Comparison of ENCODE assay signal across 7 cellular contexts in the genomic region with DNA sequence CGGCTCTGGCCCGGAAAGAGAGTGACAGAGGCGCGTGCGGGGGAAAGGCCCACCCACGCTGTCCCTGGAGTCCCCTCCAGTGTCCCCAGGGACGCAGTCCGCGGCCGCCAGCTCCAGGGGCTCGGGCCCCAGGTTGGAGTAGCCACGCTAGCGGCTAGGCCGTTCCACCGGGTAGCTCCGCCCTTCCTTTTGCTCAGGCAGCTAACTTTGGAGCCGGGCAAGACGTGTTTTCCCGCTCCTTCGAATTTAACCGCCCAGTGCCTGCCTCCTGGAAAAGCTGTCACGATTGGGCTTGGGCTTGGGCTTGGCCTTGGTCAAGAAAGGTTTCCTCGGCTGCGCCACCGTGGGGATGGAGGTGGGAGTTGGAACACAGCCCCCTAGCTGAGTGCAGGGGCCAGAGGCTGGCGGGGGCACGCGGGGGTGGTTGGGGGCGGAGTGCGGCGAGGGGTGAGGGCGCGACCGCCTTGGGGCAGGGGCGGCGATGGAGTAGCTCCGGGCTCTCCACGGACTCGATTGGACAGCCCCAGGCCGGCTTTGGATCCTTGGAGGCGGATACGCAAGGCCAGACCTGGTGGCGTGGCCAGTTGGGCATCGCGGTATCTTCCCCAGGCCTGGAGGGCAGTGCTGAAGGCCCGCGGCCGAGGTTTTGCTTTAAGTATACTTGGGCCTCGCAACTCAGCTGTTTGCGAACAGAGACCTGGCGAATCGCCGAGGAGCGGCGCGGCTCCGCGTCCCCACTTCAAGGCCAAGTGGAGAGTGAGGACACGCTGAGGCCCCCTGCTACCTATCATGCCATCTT. TPM values are rescaled to one million over a fixed set of nuclear protein-coding genes. Genes with fewer than 3 reads are reported as not detected.
DNase-seq lines count a peak whose midpoint lies in the region; ATAC-seq and TF ChIP-seq lines count a peak whose summit lies in the region.

No MANE protein-coding gene starts in this region.

- H3K27me3 Mint-ChIP-seq in H9 (ENCODE audit: low read depth) (peaks cover 98% of the 10 kb centered on the region), neural progenitor cell (ENCODE audit: insufficient read depth, low read depth) (peaks cover 81% of the 10 kb centered on the region)

- peak; percentile 22; the same call in 2 of the 3 replicates for TF ChIP-seq CTCF in H9 (conservative IDR thresholded peaks at IDR 0.05)
- peak; percentile 3 for TF ChIP-seq CTCF in neural progenitor cell (IDR thresholded peaks at IDR 0.05)

- H3T11ph ChIP-seq in H9 (ENCODE audit: low read length): no peak overlapping the region

- H2BK120ac ChIP-seq in H9 (ENCODE audit: low read depth, low read length, poor library complexity, severe bottlenecking): no peak overlapping the region

- peak; percentile 33 for ATAC-seq in esophagus mucosa

- no peak overlapping the region for H2AFZ ChIP-seq in H9 (ENCODE audit: low read length)
- no peak overlapping the region for H2AFZ ChIP-seq in neural progenitor cell (replicated peaks)

- peak overlapping the region; percentile 62 to 89 for H3K4me3 Mint-ChIP-seq in H9
- H3K4me3 Mint-ChIP-seq in neural progenitor cell: peak overlapping the region; percentile 80

- peaks cover 50 to 60% of the 10 kb centered on the region in 2 experiments for H3K4me1 Mint-ChIP-seq in H9
- peaks cover 20% of the 10 kb centered on the region for H3K4me1 Mint-ChIP-seq in neural progenitor cell

- no peak overlapping the region for H2AK5ac ChIP-seq in H9 (ENCODE audit: insufficient read length, low read length)

- H3K4me3 ChIP-seq in neural progenitor cell: peak overlapping the region; percentile 43

- DNase-seq in H9 (peak; percentile 75), RPMI7951 (ENCODE audit: low read depth) (peak; percentile 51), neural progenitor cell (ENCODE audit: low spot score) (peak; percentile 75), A172 (ENCODE audit: low spot score) (no peak), SKM-1 (lab: John Stamatoyannopoulos, UW; ENCODE audit: unreplicated experiment) (no peak)
- DNase-seq in stimulated activated CD4-positive, alpha-beta T cell treated with anti-CD3 and anti-CD28 coated beads, Interleukin-2, amount 100 ng/mL, for 24 hours: no peak

- H2BK5ac ChIP-seq in H9 (ENCODE audit: insufficient read length, low read length): no peak overlapping the region

- no peaks in the 10 kb centered on the region for H3K9me3 ChIP-seq in H9 (ENCODE audit: control insufficient read depth, low read depth, low read length)
- H3K9me3 ChIP-seq in neural progenitor cell (ENCODE audit: low read depth): no peaks in the 10 kb centered on the region

- peaks cover 59% of the 10 kb centered on the region for H3K23me2 ChIP-seq in H9 (ENCODE audit: insufficient read length, low read depth, low read length, poor library complexity, severe bottlenecking)

- H2BK20ac ChIP-seq in H9 (ENCODE audit: low read depth, low read length, poor library complexity, severe bottlenecking): no peak overlapping the region

- H3K79me2 ChIP-seq in H9 (ENCODE audit: insufficient read depth, low read length): no peaks in the 10 kb centered on the region
- H3K79me2 ChIP-seq in neural progenitor cell (ENCODE audit: low read depth): no peaks in the 10 kb centered on the region

- H3K27ac Mint-ChIP-seq in H9 (no peak overlapping the region), neural progenitor cell (no peak overlapping the region)

- H3K27me3 ChIP-seq in H9 (ENCODE audit: insufficient read depth, low read length) (peaks cover 42% of the 10 kb centered on the region), neural progenitor cell (peaks cover 100% of the 10 kb centered on the region)

- WGBS in H9 (ENCODE audit: extremely low coverage, insufficient read length, low lambda C conversion rate): no CpG with 5 or more reads among the region's 59 CpGs

- no peak overlapping the region for H4K91ac ChIP-seq in H9 (ENCODE audit: insufficient read length, low read depth, low read length)

- H2BK12ac ChIP-seq in H9 (ENCODE audit: insufficient read length, low read depth, low read length): no peak overlapping the region

- no peaks in the 10 kb centered on the region for H4K20me1 ChIP-seq in H9 (ENCODE audit: control insufficient read depth, insufficient read depth, insufficient read length)
- peaks cover 85% of the 10 kb centered on the region for H4K20me1 ChIP-seq in neural progenitor cell (ENCODE audit: low read depth)

- no peak overlapping the region for H4K8ac ChIP-seq in H9 (replicated peaks; ENCODE audit: insufficient read length, low read depth, low read length)

- H3K23ac ChIP-seq in H9 (ENCODE audit: insufficient read length, low read depth, low read length): no peak overlapping the region

- no peak overlapping the region for H2BK15ac ChIP-seq in H9 (ENCODE audit: low read depth, low read length)

- H3K18ac ChIP-seq in H9 (ENCODE audit: insufficient read length, low read depth, low read length): peak overlapping the region; percentile 43

- no peaks in the 10 kb centered on the region; the same call in 1 of the 2 replicates for H3K4me1 ChIP-seq in H9 (ENCODE audit: insufficient read depth, low read length)
- H3K4me1 ChIP-seq in neural progenitor cell: peaks cover 53% of the 10 kb centered on the region

- no peak overlapping the region for H3K4ac ChIP-seq in H9 (ENCODE audit: low read depth, low read length)

- no peak overlapping the region for H4K5ac ChIP-seq in H9 (ENCODE audit: insufficient read length, low read depth, low read length)

- H3K14ac ChIP-seq in H9 (ENCODE audit: insufficient read depth, low read length): peak overlapping the region; percentile 69

- H3K9ac ChIP-seq in H9 (ENCODE audit: extremely low read depth, insufficient read length, low read length) (no peak overlapping the region), neural progenitor cell (no peak overlapping the region)

- no peaks in the 10 kb centered on the region for H3K36me3 Mint-ChIP-seq in H9 (ENCODE audit: insufficient read depth in 1 of 3, low read depth in 3 of 3)
- H3K36me3 Mint-ChIP-seq in neural progenitor cell: no peaks in the 10 kb centered on the region

- peaks cover 62% of the 10 kb centered on the region for H3F3A ChIP-seq in neural progenitor cell (ENCODE audit: low read depth)

- H3K9me3 Mint-ChIP-seq in H9 (no peaks in the 10 kb centered on the region; a peak in 2 of 5 replicates), neural progenitor cell (peaks cover 4% of the 10 kb centered on the region)

- peak overlapping the region; percentile 89 for H3K4me2 ChIP-seq in H9 (ENCODE audit: insufficient read depth, insufficient read length, low read length)
- peak overlapping the region; percentile 85 for H3K4me2 ChIP-seq in neural progenitor cell

- no peak overlapping the region for H3K56ac ChIP-seq in H9 (ENCODE audit: insufficient read length, low read depth, low read length)

- no peak overlapping the region for H3K27ac ChIP-seq in H9 (ENCODE audit: insufficient read length, low read depth, low read length)
- no peak overlapping the region for H3K27ac ChIP-seq in neural progenitor cell

- H3K79me1 ChIP-seq in H9 (ENCODE audit: insufficient read depth, low read depth, low read length, poor library complexity, severe bottlenecking): no peaks in the 10 kb centered on the region

- H3K36me3 ChIP-seq in neural progenitor cell: no peaks in the 10 kb centered on the region

RNA-seq across cellular contexts. Expression of gene LINC00237, which starts 4.5 kb away (rescaled TPM):
- 0.24 and 0.90 TPM in 2 replicates for total RNA-seq in H9 (2021)
- not detected in 2 replicates for total RNA-seq in RPMI7951 (2014; rRNA removed; shearing (Covaris generic))
- total RNA-seq in esophagus mucosa: not detected
- total RNA-seq in neural progenitor cell (ENCODE audit: low replicate concordance): not detected in 2 replicates
- not detected in 2 replicates for total RNA-seq in A172 (2014; rRNA removed; shearing (Covaris generic))

RNA-seq across cellular contexts. Expression of gene KIZ, which starts 24.2 kb away (rescaled TPM):
- total RNA-seq in H9 (2021): 29.3 and 41.0 TPM in 2 replicates
- 13.0 and 15.7 TPM in 2 replicates for total RNA-seq in RPMI7951 (2014; rRNA removed; shearing (Covaris generic))
- 17.7 TPM for total RNA-seq in esophagus mucosa
- total RNA-seq in neural progenitor cell (ENCODE audit: low replicate concordance): 40.5 and 60.0 TPM in 2 replicates
- total RNA-seq in A172 (2014; rRNA removed; shearing (Covaris generic)): 17.0 and 20.7 TPM in 2 replicates

Comparison
In these comparisons a context has a peak if more than half of its experiments do, and no peak if none do; other contexts are left out.
1. DNase-seq: peak in H9 (single experiment), RPMI7951 (single experiment) and neural progenitor cell (single experiment); none in A172 (single experiment), SKM-1 (single experiment) and stimulated activated CD4-positive, alpha-beta T cell treated with anti-CD3 and anti-CD28 coated beads, Interleukin-2, amount 100 ng/mL, for 24 hours (0 of 2).